26 cellular contexts compared by ENCODE assay signal in genomic region chr4:96342790-96343455, GRCh38.
"Had no signal": no experiment of that assay in that cellular context is flagged by ENCODE, and none has a peak within 500 bp of the region (broad histone marks: within the 10 kb centered on the region; RNA-seq: fewer than 3 reads in every experiment).

No MANE protein-coding gene starts in this region.

- H3K4me3 Mint-ChIP-seq: activated CD4-positive, alpha-beta memory T cell treated with anti-CD3 and anti-CD28 coated beads for 36 hours; activated naive CD8-positive, alpha-beta T cell treated with anti-CD3 and anti-CD28 coated beads for 36 hours; mesothelial cell of epicardium; naive thymus-derived CD8-positive, alpha-beta T cell had no signal

- H3K9me3 ChIP-seq: breast epithelium, colonic mucosa, esophagus squamous epithelium, gastrocnemius medialis, neutrophil, ovary, prostate gland, spleen, testis, vagina had no signal

- H3K27me3 ChIP-seq: breast epithelium, colonic mucosa, dorsolateral prefrontal cortex, esophagus squamous epithelium, gastrocnemius medialis, neutrophil, ovary, spleen, testis, vagina had no signal

- H3K27ac ChIP-seq: breast epithelium, colonic mucosa, dorsolateral prefrontal cortex, esophagus squamous epithelium, gastrocnemius medialis, neutrophil, ovary, prostate gland, spleen, testis, vagina had no signal

- H3K9me3 Mint-ChIP-seq: activated naive CD8-positive, alpha-beta T cell treated with anti-CD3 and anti-CD28 coated beads for 36 hours had no signal

- DNase-seq: activated CD4-positive, alpha-beta memory T cell treated with anti-CD3 and anti-CD28 coated beads for 36 hours; activated CD4-positive, alpha-beta T cell treated with anti-CD3 and anti-CD28 coated beads for 48 hours; activated naive CD4-positive, alpha-beta T cell treated with Interleukin-2 at 50 U/mL for 16 hours; activated naive CD8-positive, alpha-beta T cell treated with anti-CD3 and anti-CD28 coated beads for 36 hours; activated T-cell treated with anti-CD3 and anti-CD28 coated beads, Interleukin-2, amount 50 U/mL, for 48 hours; amniotic stem cell; colonic mucosa; dorsolateral prefrontal cortex; esophagus squamous epithelium; gastrocnemius medialis; hypothalamus; left ventricle myocardium superior; mammary epithelial cell; naive thymus-derived CD8-positive, alpha-beta T cell; ovary; spleen; stimulated activated CD4-positive, alpha-beta T cell treated with anti-CD3 and anti-CD28 coated beads, Interleukin-4, amount 100 ng/mL, for 1 hour; stimulated activated naive CD4-positive, alpha-beta T cell; T-helper 9 cell; testis; trophoblast cell had no signal

- H3K4me1 ChIP-seq: breast epithelium, colonic mucosa, esophagus squamous epithelium, gastrocnemius medialis, prostate gland, spleen, testis, vagina had no signal

- H3K27me3 Mint-ChIP-seq: activated CD4-positive, alpha-beta memory T cell treated with anti-CD3 and anti-CD28 coated beads for 36 hours; activated naive CD8-positive, alpha-beta T cell treated with anti-CD3 and anti-CD28 coated beads for 36 hours; naive thymus-derived CD8-positive, alpha-beta T cell had no signal

- H3K36me3 ChIP-seq: breast epithelium, colonic mucosa, esophagus squamous epithelium, gastrocnemius medialis, neutrophil, ovary, prostate gland, spleen, vagina had no signal

- H3K27ac Mint-ChIP-seq: activated CD4-positive, alpha-beta memory T cell treated with anti-CD3 and anti-CD28 coated beads for 36 hours; activated naive CD8-positive, alpha-beta T cell treated with anti-CD3 and anti-CD28 coated beads for 36 hours; naive thymus-derived CD8-positive, alpha-beta T cell had no signal

- H3K4me1 Mint-ChIP-seq: activated naive CD8-positive, alpha-beta T cell treated with anti-CD3 and anti-CD28 coated beads for 36 hours had no signal

- H3K4me3 ChIP-seq: breast epithelium, colonic mucosa, dorsolateral prefrontal cortex, esophagus squamous epithelium, gastrocnemius medialis, ovary, prostate gland, spleen, testis, vagina had no signal

- H3K36me3 Mint-ChIP-seq: activated CD4-positive, alpha-beta memory T cell treated with anti-CD3 and anti-CD28 coated beads for 36 hours; activated naive CD8-positive, alpha-beta T cell treated with anti-CD3 and anti-CD28 coated beads for 36 hours; naive thymus-derived CD8-positive, alpha-beta T cell had no signal
